In the genomic region with DNA sequence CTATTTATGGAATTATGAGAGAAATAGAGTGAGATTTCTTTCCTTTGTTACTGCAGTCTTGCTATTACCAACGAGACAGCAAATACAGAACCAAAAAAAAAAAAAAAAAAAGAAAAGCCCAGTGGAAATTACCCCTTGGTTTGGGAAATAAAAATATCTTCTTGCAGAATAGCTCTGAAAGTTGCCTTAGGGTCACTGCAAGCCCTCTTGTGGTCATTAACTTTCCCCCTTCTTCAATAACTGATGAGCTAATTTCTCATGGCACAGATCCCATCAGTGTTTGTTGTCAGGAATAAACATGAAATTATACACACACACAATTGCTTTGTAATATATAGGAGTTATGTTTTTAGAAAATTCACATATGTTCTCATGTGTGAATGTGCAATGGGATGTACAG, we compare ENCODE assay signal across 32 cellular contexts.
"Had no signal": no experiment of that assay in that cellular context is flagged by ENCODE, and none has a peak within 500 bp of the region (broad histone marks: within the 10 kb centered on the region; RNA-seq: fewer than 3 reads in every experiment).

No MANE protein-coding gene starts in this region.

- ATAC-seq: left colon; left lung; lower lobe of right lung; naive thymus-derived CD8-positive, alpha-beta T cell; right cardiac atrium; sciatic nerve; stimulated activated naive B cell treated with anti-CD40 and anti-IgM and Interleukin-4, amounts not matched to agents 10 μg/mL and 1 μg/mL and 100 μg/mL, for 72 hours; stimulated activated naive CD8-positive, alpha-beta T cell treated with anti-CD3 and anti-CD28 coated beads, Interleukin-15, Interleukin-2, amounts not matched to agents 100 U/mL and 50 U/mL, for 24 hours; upper lobe of right lung had no signal

- H3K36me3 ChIP-seq: left lung, neutrophil, ovary, thyroid gland, transverse colon, upper lobe of right lung had no signal

- H3K4me3 ChIP-seq: left lung, lower lobe of right lung, ovary, skin epidermis, stomach, testis, thyroid gland, transverse colon, upper lobe of right lung had no signal

- DNase-seq: hypothalamus; immature natural killer cell; kidney; left colon; left lung; lower lobe of right lung; mammary epithelial cell; mesenchymal stem cell; naive thymus-derived CD8-positive, alpha-beta T cell; occipital lobe; ovary; retina; right cardiac atrium; stimulated activated CD4-positive, alpha-beta T cell treated with anti-CD3 and anti-CD28 coated beads, Interleukin-12 subunit alpha, Interleukin-12 subunit beta, amount 100 ng/mL, for 4 hours; stimulated activated CD4-positive, alpha-beta T cell treated with anti-CD3 and anti-CD28 coated beads, Interleukin-15, amount 100 ng/mL, for 24 hours; stimulated activated CD4-positive, alpha-beta T cell treated with anti-CD3 and anti-CD28 coated beads, Interleukin-2, amount 100 ng/mL, for 24 hours; stimulated activated CD4-positive, alpha-beta T cell treated with anti-CD3 and anti-CD28 coated beads, Interleukin-4, amount 100 ng/mL, for 1 hour; stimulated activated naive B cell treated with anti-CD40 and anti-IgM and Interleukin-4, amounts not matched to agents 10 μg/mL and 1 μg/mL and 100 μg/mL, for 72 hours; stimulated activated naive CD8-positive, alpha-beta T cell treated with anti-CD3 and anti-CD28 coated beads, Interleukin-15, Interleukin-2, amounts not matched to agents 100 U/mL and 50 U/mL, for 24 hours; stomach; testis; thyroid gland; transverse colon; upper lobe of right lung had no signal

- H3K9me3 ChIP-seq: left lung, lower lobe of right lung, neutrophil, ovary, stomach, testis, thyroid gland, transverse colon, upper lobe of right lung had no signal

- H3K36me3 Mint-ChIP-seq: naive thymus-derived CD8-positive, alpha-beta T cell; stimulated activated naive B cell treated with anti-CD40 and anti-IgM and Interleukin-4, amounts not matched to agents 10 μg/mL and 1 μg/mL and 100 μg/mL, for 72 hours had no signal

- H3K27ac ChIP-seq: left lung, lower lobe of right lung, neutrophil, ovary, skin epidermis, stomach, testis, thyroid gland, transverse colon, upper lobe of right lung had no signal

- H3K4me1 Mint-ChIP-seq: immature natural killer cell; naive thymus-derived CD8-positive, alpha-beta T cell; stimulated activated naive B cell treated with anti-CD40 and anti-IgM and Interleukin-4, amounts not matched to agents 10 μg/mL and 1 μg/mL and 100 μg/mL, for 72 hours had no signal

- FAIRE-seq: islet of Langerhans, kidney, urothelium cell line had no signal

- H3K4me3 Mint-ChIP-seq: immature natural killer cell; naive thymus-derived CD8-positive, alpha-beta T cell; nephron; neural crest cell; stimulated activated naive B cell treated with anti-CD40 and anti-IgM and Interleukin-4, amounts not matched to agents 10 μg/mL and 1 μg/mL and 100 μg/mL, for 72 hours had no signal

- H3K27me3 ChIP-seq: left lung, neutrophil, ovary, stomach, testis, thyroid gland, transverse colon, upper lobe of right lung had no signal

- H3K9me3 Mint-ChIP-seq: nephron had no signal

- H3K27me3 Mint-ChIP-seq: progenitor cell of endocrine pancreas; stimulated activated naive B cell treated with anti-CD40 and anti-IgM and Interleukin-4, amounts not matched to agents 10 μg/mL and 1 μg/mL and 100 μg/mL, for 72 hours had no signal

- H3K4me1 ChIP-seq: left lung, stomach, testis, transverse colon, upper lobe of right lung had no signal

- H3K27ac Mint-ChIP-seq: immature natural killer cell; naive thymus-derived CD8-positive, alpha-beta T cell; progenitor cell of endocrine pancreas; stimulated activated naive B cell treated with anti-CD40 and anti-IgM and Interleukin-4, amounts not matched to agents 10 μg/mL and 1 μg/mL and 100 μg/mL, for 72 hours had no signal
